In the genomic region with DNA sequence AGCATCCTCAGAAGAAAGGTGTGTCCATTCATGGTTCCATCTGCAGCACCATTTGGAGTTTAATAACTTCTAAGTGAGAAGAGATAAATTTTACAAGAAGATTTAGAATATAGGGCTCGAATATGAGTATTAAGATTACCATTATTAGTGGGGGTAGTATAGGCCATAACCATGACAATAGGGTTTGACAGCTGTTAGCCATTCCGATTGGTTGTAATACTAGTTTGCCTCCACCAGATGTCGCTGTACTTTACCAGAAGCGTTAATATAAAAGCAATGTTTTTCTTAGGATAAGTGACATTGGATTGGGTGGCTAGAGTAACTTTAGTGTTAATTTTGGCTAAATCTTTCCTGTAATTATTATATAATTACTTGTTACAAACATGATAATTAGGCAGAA, we compare ENCODE assay signal across 11 cellular contexts.
DNase-seq lines count a peak whose midpoint lies in the region; ATAC-seq and TF ChIP-seq lines count a peak whose summit lies in the region.
"Had no signal": no experiment of that assay in that cellular context is flagged by ENCODE, and none has a peak within 500 bp of the region (broad histone marks: within the 10 kb centered on the region; RNA-seq: fewer than 3 reads in every experiment).

No MANE protein-coding gene starts in this region.

- H3K36me3 ChIP-seq in A673 (ENCODE audit: insufficient read depth, low read length, poor library complexity, severe bottlenecking): no peaks in the 10 kb centered on the region
- H3K36me3 ChIP-seq in PC-3 (ENCODE audit: low read depth, low read length): no peaks in the 10 kb centered on the region

- no peak overlapping the region for H3K4me2 ChIP-seq in PC-3 (ENCODE audit: low read length)

- H3K9ac ChIP-seq in PC-3 (ENCODE audit: low read length): no peak overlapping the region

- no peaks in the 10 kb centered on the region for H4K20me1 ChIP-seq in PC-3 (ENCODE audit: low read length)

- CTCF ChIA-PET in A673 (lab: Charles Lee) (no interaction called here), GM10248 (lab: Yijun Ruan, JAX) (interaction anchor here (1.1 to 1.2 kb wide), 4 partner anchors 12 to 38 kb away, joined by 3 read pairs; no protein-coding TSS in a partner anchor), PC-3 (lab: Charles Lee) (no interaction called here)

- H3K27ac ChIP-seq in A673 (ENCODE audit: low read depth, low read length, poor library complexity, severe bottlenecking) (no peak overlapping the region), PC-3 (ENCODE audit: low read length) (no peak overlapping the region)

- H3K4me1 ChIP-seq in A673 (ENCODE audit: insufficient read depth, low read length, poor library complexity, severe bottlenecking): no peaks in the 10 kb centered on the region
- no peaks in the 10 kb centered on the region for H3K4me1 ChIP-seq in PC-3 (ENCODE audit: insufficient read depth, low read length)

- no TSS peak for BruUV-seq in A673 (replicated peaks; lab: Mats Ljungman, UMichigan)
- no TSS peak for BruUV-seq in PC-3 (replicated peaks; lab: Mats Ljungman, UMichigan)

- H3F3A ChIP-seq in PC-3 (ENCODE audit: low read length, unreplicated experiment): no peaks in the 10 kb centered on the region

- TF ChIP-seq CTCF in A673 (conservative IDR thresholded peaks at IDR 0.05; ENCODE audit: low read depth, low read length) (peak; percentile 61), GM10248 (IDR thresholded peaks at IDR 0.05; ENCODE audit: control extremely low read depth, extremely low read depth, low read depth, missing control alignments) (peak; percentile 44), PC-3 (conservative IDR thresholded peaks at IDR 0.05; ENCODE audit: low read depth, low read length) (peak; percentile 77), fibroblast of pulmonary artery (IDR thresholded peaks at IDR 0.05; ENCODE audit: low read length, missing control alignments) (peak; percentile 64)

- H3K27me3 ChIP-seq in A673 (replicated peaks; ENCODE audit: insufficient read depth, low read depth, low read length, poor library complexity) (no peaks in the 10 kb centered on the region), PC-3 (ENCODE audit: low read length) (no peaks in the 10 kb centered on the region)

- no peaks in the 10 kb centered on the region for H3K79me2 ChIP-seq in PC-3 (ENCODE audit: low read length)

- no peak overlapping the region for H2AFZ ChIP-seq in PC-3 (ENCODE audit: low read length)

- H3K9me3 ChIP-seq in A673 (ENCODE audit: low read depth, low read length, poor library complexity, severe bottlenecking): peaks cover 14% of the 10 kb centered on the region
- peaks cover 8% of the 10 kb centered on the region; the same call in 1 of the 2 replicates for H3K9me3 ChIP-seq in PC-3 (ENCODE audit: low read length)

- intact Hi-C loops in A673 (cut with micrococcal nuclease; ENCODE audit: unreplicated experiment): no loop called here
- intact Hi-C loops in PC-3 (cut with micrococcal nuclease): no loop called here

- DNase-seq in A673 (ENCODE audit: low spot score): peak; percentile 12
- no peak for DNase-seq in GM10248 (ENCODE audit: extremely low spot score)
- DNase-seq in PC-3: peak; percentile 30
- peak; percentile 36 for DNase-seq in fibroblast of pulmonary artery (ENCODE audit: low read depth)
- DNase-seq: activated B cell treated with CpG ODN at 0.5 μM for 24 hours, aorta, NCI-H1436 had no signal

- no peak for ATAC-seq in PC-3
- no peak for ATAC-seq in GM18867 (IDR thresholded peaks at IDR 0.05; ENCODE audit: unreplicated experiment)
- no peak for ATAC-seq in GM18502 (IDR thresholded peaks at IDR 0.05; ENCODE audit: poor library complexity, unreplicated experiment)
- ATAC-seq in GM21576 (IDR thresholded peaks at IDR 0.05; ENCODE audit: unreplicated experiment): no peak
- no peak for ATAC-seq in HG02981 (IDR thresholded peaks at IDR 0.05; ENCODE audit: unreplicated experiment)

- H3K4me3 ChIP-seq in A673 (ENCODE audit: low read depth, low read length, poor library complexity, severe bottlenecking) (no peak overlapping the region), PC-3 (ENCODE audit: low read length) (no peak overlapping the region), fibroblast of pulmonary artery (replicated peaks; ENCODE audit: low read depth, low read length) (no peak overlapping the region)

- no peaks in the 10 kb centered on the region for H3K9me2 ChIP-seq in PC-3 (replicated peaks; ENCODE audit: low read length)

- POLR2A ChIA-PET in A673 (lab: Charles Lee; ENCODE audit: low non-redundant PET): no interaction called here
- POLR2A ChIA-PET in GM10248 (lab: Yijun Ruan, JAX): no interaction called here
- POLR2A ChIA-PET in PC-3 (lab: Charles Lee; ENCODE audit: unreplicated experiment): no interaction called here
